9 cellular contexts compared by ENCODE assay signal in the genomic region with DNA sequence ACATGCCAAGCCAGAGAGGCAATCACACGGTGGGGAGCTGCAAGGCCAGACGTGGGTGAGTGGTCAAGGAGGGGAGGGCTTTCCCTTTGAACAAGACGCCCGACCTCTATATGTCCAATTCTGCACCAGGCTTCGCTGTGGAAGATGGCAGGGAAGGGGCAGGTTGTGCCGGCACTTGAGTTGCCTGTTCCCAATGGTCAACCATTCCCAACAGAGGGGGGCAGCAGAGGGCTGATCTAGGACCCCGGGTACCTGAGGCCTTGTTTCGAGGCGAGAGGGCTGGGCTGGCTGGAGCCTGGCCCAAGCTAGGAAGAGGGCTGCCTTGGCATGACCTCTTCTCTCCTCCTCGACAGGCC.
DNase-seq lines count a peak whose midpoint lies in the region; ATAC-seq and TF ChIP-seq lines count a peak whose summit lies in the region.
"Had no signal": no experiment of that assay in that cellular context is flagged by ENCODE, and none has a peak within 500 bp of the region (broad histone marks: within the 10 kb centered on the region; RNA-seq: fewer than 3 reads in every experiment).

No MANE protein-coding gene starts in this region.

- peaks cover 0 to 5% of the 10 kb centered on the region in 2 donors for H3K4me1 ChIP-seq in right atrium auricular region
- H3K4me1 ChIP-seq: upper lobe of left lung had no signal

- H3K9me3 ChIP-seq in right atrium auricular region: no peaks in the 10 kb centered on the region
- H3K9me3 ChIP-seq: upper lobe of left lung had no signal

- DNase-seq in ELF-1 (ENCODE audit: low read depth, low spot score) (peak; percentile 80), NCI-H1092 treated with DMSO at 0.1 percent for 48 hours (lab: John Stamatoyannopoulos, UW) (peak; percentile 76), right atrium auricular region (ENCODE audit: low spot score) (peak; percentile 63), dedifferentiated amniotic fluid mesenchymal stem cell (ENCODE audit: extremely low spot score) (no peak), SIG-M5 (lab: John Stamatoyannopoulos, UW) (no peak)
- peak; percentile 14 for DNase-seq in activated naive CD4-positive, alpha-beta T cell treated with Interleukin-2 at 50 U/mL for 16 hours
- DNase-seq in stimulated activated CD4-positive, alpha-beta T cell treated with anti-CD3 and anti-CD28 coated beads, Interleukin-4, amount 100 ng/mL, for 24 hours: peak; percentile 15

- peak; percentile 35 to 68 for TF ChIP-seq CTCF in right atrium auricular region (IDR thresholded peaks at IDR 0.05)

- no peak for ATAC-seq in GM18907 (IDR thresholded peaks at IDR 0.05; ENCODE audit: unreplicated experiment)

- no peak overlapping the region for H3K4me3 ChIP-seq in right atrium auricular region
- H3K4me3 ChIP-seq: upper lobe of left lung had no signal

- no peaks in the 10 kb centered on the region for H3K36me3 ChIP-seq in right atrium auricular region
- H3K36me3 ChIP-seq: upper lobe of left lung had no signal

- no peaks in the 10 kb centered on the region for H3K27me3 ChIP-seq in right atrium auricular region
- H3K27me3 ChIP-seq: upper lobe of left lung had no signal

- H3K27ac ChIP-seq in right atrium auricular region: no peak overlapping the region
- H3K27ac ChIP-seq: upper lobe of left lung had no signal

Comparison
In these comparisons a context has a peak if more than half of its experiments do, and no peak if none do; other contexts are left out.
1. DNase-seq: peak in ELF-1 (single experiment), NCI-H1092 treated with DMSO at 0.1 percent for 48 hours (single experiment), activated naive CD4-positive, alpha-beta T cell treated with Interleukin-2 at 50 U/mL for 16 hours (single experiment), right atrium auricular region (single experiment) and stimulated activated CD4-positive, alpha-beta T cell treated with anti-CD3 and anti-CD28 coated beads, Interleukin-4, amount 100 ng/mL, for 24 hours (single experiment); none in dedifferentiated amniotic fluid mesenchymal stem cell (single experiment) and SIG-M5 (single experiment).